ENCODE assay signal across 12 cellular contexts in the genomic region with DNA sequence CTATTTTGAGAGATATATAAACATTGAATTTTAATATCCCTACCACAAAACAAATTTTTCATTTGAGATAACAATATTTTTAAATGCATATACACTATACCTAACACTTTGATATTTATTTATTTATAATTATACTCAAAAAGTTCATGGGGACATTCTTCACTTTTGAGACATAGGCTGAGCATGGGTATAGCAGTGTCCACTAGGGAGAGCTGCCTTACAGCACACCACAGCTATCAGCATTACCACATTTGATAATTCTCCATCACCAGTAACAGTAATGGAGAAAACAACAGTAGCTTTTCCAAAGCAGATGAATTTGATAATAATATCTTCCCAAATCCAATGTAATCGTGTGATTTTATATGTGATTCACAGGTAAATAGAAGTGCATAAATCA.
A peak's percentile ranks its signal among the peaks of the same experiment; 100 is the strongest.
DNase-seq lines count a peak whose midpoint lies in the region; ATAC-seq lines count a peak whose summit lies in the region.
"Had no signal": no experiment of that assay in that cellular context is flagged by ENCODE, and none has a peak within 500 bp of the region (broad histone marks: within the 10 kb centered on the region; RNA-seq: fewer than 3 reads in every experiment).

No MANE protein-coding gene starts in this region.

- DNase-seq in DMS 273 (lab: John Stamatoyannopoulos, UW; ENCODE audit: unreplicated experiment) (peak; percentile 36), DMS 273 treated with DMSO at 0.1 percent for 48 hours (lab: John Stamatoyannopoulos, UW) (no peak), NAMALWA (ENCODE audit: low spot score) (peak; percentile 22), dermis blood vessel endothelial cell (peak; percentile 75), pons (ENCODE audit: low spot score) (peak; percentile 18), ureter (ENCODE audit: low spot score) (no peak), CD1c-positive myeloid dendritic cell (ENCODE audit: extremely low spot score) (no peak)
- DNase-seq: activated naive CD4-positive, alpha-beta T cell treated with anti-CD3 and anti-CD28 coated beads for 36 hours; HFFc6; islet precursor cell; PC-9 had no signal

- ATAC-seq in GM21381 (IDR thresholded peaks at IDR 0.05; ENCODE audit: unreplicated experiment): no peak

Comparison
In these comparisons a context has a peak if more than half of its experiments do, and no peak if none do; other contexts are left out.
1. DNase-seq: peak in DMS 273 (single experiment), NAMALWA (single experiment), dermis blood vessel endothelial cell (single experiment) and pons (single experiment); none in DMS 273 treated with DMSO at 0.1 percent for 48 hours (single experiment), ureter (single experiment) and CD1c-positive myeloid dendritic cell (single experiment).